9 cellular contexts compared by ENCODE assay signal in genomic region chr13:24684600-24684998, GRCh38. TPM values are rescaled to one million over a fixed set of nuclear protein-coding genes. Genes with fewer than 3 reads are reported as not detected.
A peak's percentile ranks its signal among the peaks of the same experiment; 100 is the strongest.
DNase-seq lines count a peak whose midpoint lies in the region; ATAC-seq, FAIRE-seq and TF ChIP-seq lines count a peak whose summit lies in the region.
"Had no signal": no experiment of that assay in that cellular context is flagged by ENCODE, and none has a peak within 500 bp of the region (broad histone marks: within the 10 kb centered on the region; RNA-seq: fewer than 3 reads in every experiment).

No MANE protein-coding gene starts in this region.

- FAIRE-seq in astrocyte (lab: Jason Lieb, UNC) (no peak), kidney (lab: Jason Lieb, UNC) (no peak)

- DNase-seq in activated naive CD4-positive, alpha-beta T cell treated with Interleukin-2 at 50 U/mL for 16 hours, result peak; percentile 24
- DNase-seq in activated naive CD4-positive, alpha-beta T cell (lab: John Stamatoyannopoulos, UW), result no peak
- DNase-seq in astrocyte (ENCODE audit: low read depth), result no peak
- peak; percentile 31 for DNase-seq in stimulated activated naive B cell treated with anti-CD40 and anti-IgM and Interleukin-4, amounts not matched to agents 10 μg/mL and 1 μg/mL and 100 μg/mL, for 72 hours
- no peak for DNase-seq in NK-92 (lab: John Stamatoyannopoulos, UW; ENCODE audit: unreplicated experiment)
- no peak for DNase-seq in kidney
- no peak for DNase-seq in ACHN

- peaks cover 23% of the 10 kb centered on the region for H3K27me3 ChIP-seq in astrocyte (ENCODE audit: insufficient read depth, low read length)

- H3K4me3 ChIP-seq in astrocyte (ENCODE audit: insufficient read depth, low read depth, low read length) (no peak overlapping the region), kidney (ENCODE audit: low read length in 2 of 2) (no peak overlapping the region)

- H3K9me3 ChIP-seq in astrocyte (ENCODE audit: insufficient read depth, low read depth, low read length), result no peaks in the 10 kb centered on the region
- no peaks in the 10 kb centered on the region for H3K9me3 ChIP-seq in kidney (ENCODE audit: control insufficient read depth in 1 of 2, low read length in 2 of 2)

- TF ChIP-seq CTCF in astrocyte (IDR thresholded peaks at IDR 0.05; ENCODE audit: insufficient read depth, low read depth, low read length), result no peak
- TF ChIP-seq CTCF in kidney (IDR thresholded peaks at IDR 0.05; ENCODE audit: borderline replicate concordance, extremely low read depth, insufficient read depth), result no peak

- no peaks in the 10 kb centered on the region for H4K20me1 ChIP-seq in astrocyte (ENCODE audit: insufficient read depth, low read length)

- peaks cover 38% of the 10 kb centered on the region for H3K27me3 Mint-ChIP-seq in astrocyte (ENCODE audit: low read depth, unreplicated experiment)
- H3K27me3 Mint-ChIP-seq in stimulated activated naive B cell treated with anti-CD40 and anti-IgM and Interleukin-4, amounts not matched to agents 10 μg/mL and 1 μg/mL and 100 μg/mL, for 72 hours, result peaks cover 46 to 79% of the 10 kb centered on the region in 2 donors

- peak overlapping the region; percentile 62 for H2AFZ ChIP-seq in astrocyte (ENCODE audit: low read depth, low read length)

- H3K27ac ChIP-seq in astrocyte (ENCODE audit: low read depth, low read length) (no peak overlapping the region), kidney (ENCODE audit: low read depth in 2 of 2, low read length in 2 of 2) (no peak overlapping the region)

- intact Hi-C loops in kidney (cut with DNase I), result no loop called here

- H3K4me1 Mint-ChIP-seq in astrocyte (ENCODE audit: low read depth, unreplicated experiment), result peaks cover 24% of the 10 kb centered on the region
- H3K4me1 Mint-ChIP-seq in stimulated activated naive B cell treated with anti-CD40 and anti-IgM and Interleukin-4, amounts not matched to agents 10 μg/mL and 1 μg/mL and 100 μg/mL, for 72 hours, result peaks cover 19 to 21% of the 10 kb centered on the region in 2 donors

- no peaks in the 10 kb centered on the region for H3K36me3 Mint-ChIP-seq in astrocyte (ENCODE audit: low read depth, unreplicated experiment)
- H3K36me3 Mint-ChIP-seq in stimulated activated naive B cell treated with anti-CD40 and anti-IgM and Interleukin-4, amounts not matched to agents 10 μg/mL and 1 μg/mL and 100 μg/mL, for 72 hours, result no peaks in the 10 kb centered on the region
- H3K36me3 Mint-ChIP-seq: IgD-negative memory B cell had no signal

- H3K27ac Mint-ChIP-seq in astrocyte (ENCODE audit: unreplicated experiment), result no peak overlapping the region
- H3K27ac Mint-ChIP-seq in stimulated activated naive B cell treated with anti-CD40 and anti-IgM and Interleukin-4, amounts not matched to agents 10 μg/mL and 1 μg/mL and 100 μg/mL, for 72 hours, result no peak overlapping the region

- no peaks in the 10 kb centered on the region for H3K79me2 ChIP-seq in astrocyte (ENCODE audit: insufficient read depth, low read length)

- H3K9me3 Mint-ChIP-seq in astrocyte (ENCODE audit: unreplicated experiment), result no peaks in the 10 kb centered on the region
- H3K9me3 Mint-ChIP-seq in stimulated activated naive B cell treated with anti-CD40 and anti-IgM and Interleukin-4, amounts not matched to agents 10 μg/mL and 1 μg/mL and 100 μg/mL, for 72 hours, result no peaks in the 10 kb centered on the region
- H3K9me3 Mint-ChIP-seq: IgD-negative memory B cell had no signal

- H3K4me2 ChIP-seq in astrocyte (ENCODE audit: low read length), result peak overlapping the region; percentile 34

- H3K36me3 ChIP-seq in astrocyte (ENCODE audit: insufficient read depth, low read length) (no peaks in the 10 kb centered on the region), kidney (ENCODE audit: control insufficient read depth in 1 of 2, insufficient read depth in 2 of 2, low read length in 2 of 2) (no peaks in the 10 kb centered on the region)

- H3K4me1 ChIP-seq in astrocyte (ENCODE audit: insufficient read depth, low read length), result peaks cover 12% of the 10 kb centered on the region
- peaks cover 0 to 6% of the 10 kb centered on the region in 2 donors for H3K4me1 ChIP-seq in kidney (ENCODE audit: control insufficient read depth in 1 of 2, insufficient read depth in 1 of 2, low read depth in 1 of 2, low read length in 2 of 2)

- ATAC-seq in HG03460 (IDR thresholded peaks at IDR 0.05; ENCODE audit: unreplicated experiment), result peak; percentile 45
- peak; percentile 67 to 74 for ATAC-seq in stimulated activated naive B cell treated with anti-CD40 and anti-IgM and Interleukin-4, amounts not matched to agents 10 μg/mL and 1 μg/mL and 100 μg/mL, for 72 hours (replicated peaks)

- no peak overlapping the region for H3K4me3 Mint-ChIP-seq in astrocyte (ENCODE audit: unreplicated experiment)
- H3K4me3 Mint-ChIP-seq in stimulated activated naive B cell treated with anti-CD40 and anti-IgM and Interleukin-4, amounts not matched to agents 10 μg/mL and 1 μg/mL and 100 μg/mL, for 72 hours, result no peak overlapping the region

- in situ Hi-C loops in ACHN (cut with HindIII; ENCODE audit: low pct_ligation_motif_present, low pct_unique_long_range_greater_than_20kb, low sequenced_read_pairs), result no loop called here

- H3K9ac ChIP-seq in astrocyte (ENCODE audit: low read length), result no peak overlapping the region
- H3K9ac ChIP-seq in kidney (ENCODE audit: low read length in 2 of 2), result no peak overlapping the region

RNA-seq across cellular contexts. Expression of gene ATP12A, which starts 4.4 kb away (rescaled TPM):
- total RNA-seq in astrocyte (0.19 TPM in 1 of 2 replicates, not detected in the other), kidney (0.22 TPM)
- 6.5 TPM for polyA plus RNA-seq in kidney (ENCODE audit: insufficient read depth, low read depth, low replicate concordance)
- polyA plus RNA-seq: IgD-negative memory B cell had no signal

Comparison
In these comparisons a context has a peak if more than half of its experiments do, and no peak if none do; other contexts are left out.
1. DNase-seq: peak in activated naive CD4-positive, alpha-beta T cell treated with Interleukin-2 at 50 U/mL for 16 hours (single experiment) and stimulated activated naive B cell treated with anti-CD40 and anti-IgM and Interleukin-4, amounts not matched to agents 10 μg/mL and 1 μg/mL and 100 μg/mL, for 72 hours (single experiment); none in activated naive CD4-positive, alpha-beta T cell (0 of 4), astrocyte (single experiment), NK-92 (single experiment), kidney (single experiment) and ACHN (single experiment).